In genomic region chr16:4769306-4769638, GRCh38 we compare ENCODE assay signal across 12 cellular contexts. TPM values are rescaled to one million over a fixed set of nuclear protein-coding genes. Genes with fewer than 3 reads are reported as not detected.
DNase-seq lines count a peak whose midpoint lies in the region; ATAC-seq, FAIRE-seq and TF ChIP-seq lines count a peak whose summit lies in the region.
"Had no signal": no experiment of that assay in that cellular context is flagged by ENCODE, and none has a peak within 500 bp of the region (broad histone marks: within the 10 kb centered on the region; RNA-seq: fewer than 3 reads in every experiment).

No MANE protein-coding gene starts in this region.

- peak overlapping the region; percentile 93 for H3K4me2 ChIP-seq in mammary epithelial cell (ENCODE audit: insufficient read depth, low read depth, low read length)

- BruUV-seq in mammary epithelial cell (replicated peaks; lab: Mats Ljungman, UMichigan): no TSS peak

- H3K27me3 ChIP-seq in heart right ventricle: no peaks in the 10 kb centered on the region
- H3K27me3 ChIP-seq in right cardiac atrium (ENCODE audit: control insufficient read depth, insufficient read depth): no peaks in the 10 kb centered on the region
- no peaks in the 10 kb centered on the region for H3K27me3 ChIP-seq in mammary epithelial cell (ENCODE audit: insufficient read depth, low read length)
- no peaks in the 10 kb centered on the region for H3K27me3 ChIP-seq in upper lobe of right lung
- H3K27me3 ChIP-seq in pancreas: no peaks in the 10 kb centered on the region

- peaks cover 23% of the 10 kb centered on the region for H3K79me2 ChIP-seq in mammary epithelial cell (ENCODE audit: insufficient read depth, low read length)

- intact Hi-C loops in heart right ventricle (cut with DNase I): loop anchor here in 3 of 10 donors (5.0 kb wide), 3 partner anchors 33 to 188 kb away; partner anchors contain the start of genes ROGDI (in 3 of the 3), ANKS3 (in 1 of the 3), DNAAF8 (in 1 of the 3) and SEC14L5 (in 1 of the 3)
- intact Hi-C loops in right cardiac atrium (cut with DNase I): no loop called here
- intact Hi-C loops in mammary epithelial cell (cut with micrococcal nuclease): loop anchor here (2.0 to 5.0 kb wide), 2 partner anchors 173 to 188 kb away; no protein-coding TSS in a partner anchor
- intact Hi-C loops in upper lobe of right lung (cut with DNase I): no loop called here
- intact Hi-C loops in pancreas (cut with DNase I): no loop called here

- H3K4me3 ChIP-seq in heart right ventricle (peak overlapping the region in 9 of 10 donors; percentile 42 to 97 (median 82)), right cardiac atrium (ENCODE audit: low read length) (no peak overlapping the region), mammary epithelial cell (replicated peaks in 1 of 3; ENCODE audit: insufficient read depth in 1 of 3, low read depth in 2 of 3, low read length in 3 of 3) (peak overlapping the region in 1 of 3 experiments; percentile 63), mesodermal cell (ENCODE audit: extremely low read depth, insufficient read depth, low read length, poor library complexity, severe bottlenecking) (peak overlapping the region; percentile 42), upper lobe of right lung (peak overlapping the region; percentile 81), pancreas (peak overlapping the region in 2 of 4 donors; percentile 38 to 93)

- peak overlapping the region; percentile 93 for H2AFZ ChIP-seq in mammary epithelial cell (ENCODE audit: low read depth, low read length)

- CTCF ChIA-PET in mammary epithelial cell (lab: Charles Lee; ENCODE audit: low non-redundant PET): no interaction called here

- H3K27ac ChIP-seq in heart right ventricle (peak overlapping the region in 8 of 10 donors; percentile 84 to 93 (median 90)), right cardiac atrium (ENCODE audit: low read length) (no peak overlapping the region), mammary epithelial cell (ENCODE audit: insufficient read depth, low read depth, low read length) (no peak overlapping the region), mesodermal cell (ENCODE audit: low read depth, low read length, severe bottlenecking) (no peak overlapping the region), upper lobe of right lung (no peak overlapping the region), pancreas (peak overlapping the region in 1 of 4 donors; percentile 87)

- WGBS in heart right ventricle, 2 donors: 63 to 66% methylated on average over 7 of the region's 7 CpGs
- WGBS in right cardiac atrium: 57% methylated on average over 7 of the region's 7 CpGs
- WGBS in mammary epithelial cell (ENCODE audit: low coverage, missing lambda C conversion rate): 42% methylated on average over 7 of the region's 7 CpGs
- WGBS in mesodermal cell (ENCODE audit: insufficient coverage in 2 of 2), 2 experiments: 96 to 97% methylated on average over 7 of the region's 7 CpGs
- 43 to 44% methylated on average over 7 of the region's 7 CpGs for WGBS in pancreas, 2 donors

- no peaks in the 10 kb centered on the region for H4K20me1 ChIP-seq in mammary epithelial cell (ENCODE audit: insufficient read depth, low read length)

- ATAC-seq in heart right ventricle: no peak
- ATAC-seq in right cardiac atrium: no peak
- ATAC-seq in upper lobe of right lung: no peak
- no peak for ATAC-seq in HG03565 (IDR thresholded peaks at IDR 0.05; ENCODE audit: unreplicated experiment)
- no peak for ATAC-seq in pancreas

- FAIRE-seq in pancreas (lab: Jason Lieb, UNC): no peak
- FAIRE-seq: D721Med had no signal

- H3K9me3 ChIP-seq in heart right ventricle (no peaks in the 10 kb centered on the region), right cardiac atrium (ENCODE audit: control insufficient read depth, low read length) (no peaks in the 10 kb centered on the region), mammary epithelial cell (replicated peaks; ENCODE audit: insufficient read depth, low read length) (no peaks in the 10 kb centered on the region), mesodermal cell (ENCODE audit: control insufficient read depth, low read length) (no peaks in the 10 kb centered on the region), upper lobe of right lung (no peaks in the 10 kb centered on the region), pancreas (no peaks in the 10 kb centered on the region)

- no peak overlapping the region for H3K9ac ChIP-seq in mammary epithelial cell (ENCODE audit: insufficient read depth, low read length)

- dilution Hi-C loops in mammary epithelial cell (cut with HindIII; ENCODE audit: low sequenced_read_pairs): loop anchor here (5.0 kb wide), 3 partner anchors 63 to 93 kb away; no protein-coding TSS in a partner anchor

- H3K4me1 ChIP-seq in heart right ventricle (peaks cover 12 to 35% (median 32%) of the 10 kb centered on the region in 9 donors), right cardiac atrium (ENCODE audit: control insufficient read depth, insufficient read depth, low read length) (peaks cover 2% of the 10 kb centered on the region), mammary epithelial cell (ENCODE audit: insufficient read depth, low read length) (peaks cover 14% of the 10 kb centered on the region), mesodermal cell (ENCODE audit: control insufficient read depth, insufficient read depth, low read length, poor library complexity, severe bottlenecking) (peaks cover 11% of the 10 kb centered on the region), upper lobe of right lung (peaks cover 28% of the 10 kb centered on the region), pancreas (peaks cover 0 to 18% (median 12%) of the 10 kb centered on the region in 3 donors)

- in situ Hi-C loops in mammary epithelial cell (cut with MboI; ENCODE audit: low sequenced_read_pairs in 2 of 2): no loop called here

- peaks cover 0 to 12% (median 0%) of the 10 kb centered on the region in 9 donors for H3K36me3 ChIP-seq in heart right ventricle
- H3K36me3 ChIP-seq in mammary epithelial cell (ENCODE audit: insufficient read depth, low read length): peaks cover 3% of the 10 kb centered on the region
- H3K36me3 ChIP-seq in mesodermal cell (ENCODE audit: control insufficient read depth, insufficient read depth, low read length): peaks cover 14% of the 10 kb centered on the region
- no peaks in the 10 kb centered on the region for H3K36me3 ChIP-seq in upper lobe of right lung
- no peaks in the 10 kb centered on the region for H3K36me3 ChIP-seq in pancreas

- TF ChIP-seq CTCF in heart right ventricle (IDR thresholded peaks at IDR 0.05) (no peak), mammary epithelial cell (conservative IDR thresholded peaks at IDR 0.05 in 1 of 2, IDR thresholded peaks at IDR 0.05 in 1 of 2; ENCODE audit: extremely low read depth in 1 of 2, insufficient read depth in 1 of 2, low read depth in 1 of 2, low read length in 2 of 2) (no peak), upper lobe of right lung (IDR thresholded peaks at IDR 0.05) (no peak), pancreas (IDR thresholded peaks at IDR 0.05) (no peak)

- DNase-seq in heart right ventricle (no peak), right cardiac atrium (no peak), mammary epithelial cell (no peak), upper lobe of right lung (no peak), pancreas (no peak)
- no peak for DNase-seq in activated CD4-positive, alpha-beta T cell treated with anti-CD3 and anti-CD28 coated beads for 48 hours

RNA-seq across cellular contexts. Expression of gene ZNF500, which starts 2.3 kb away (rescaled TPM):
- 1 to 10 TPM; 4.3 to 9.9 (median 8.1) TPM for total RNA-seq in heart right ventricle
- 10 to 100 TPM in 1 of 2 donors, 1 to 10 TPM in 1; 3.8 to 10.5 TPM for polyA plus RNA-seq in heart right ventricle
- 10 to 100 TPM in 1 of 4 donors, 1 to 10 TPM in 3; 6.8 to 10.7 (median 8.6) TPM for total RNA-seq in right cardiac atrium
- 7.2 TPM for polyA plus RNA-seq in right cardiac atrium
- 10 to 100 TPM; 13.0 to 14.2 TPM for total RNA-seq in mammary epithelial cell
- polyA plus RNA-seq in mammary epithelial cell: 4.0 TPM
- 7.9 TPM for polyA minus RNA-seq in mammary epithelial cell
- 7.6 TPM for polyA plus RNA-seq in mesodermal cell (2013, experiment 1 of 2)
- polyA plus RNA-seq in mesodermal cell (2013, experiment 2 of 2): 7.0 TPM
- 15.7 TPM for total RNA-seq in upper lobe of right lung
- total RNA-seq in pancreas: 10 to 100 TPM in 1 of 6 donors, 1 to 10 TPM in 5; 5.5 to 10.0 (median 7.2) TPM
- polyA plus RNA-seq in pancreas: 10 to 100 TPM in 1 of 2 donors, 1 to 10 TPM in 1; 6.5 to 14.1 TPM

RNA-seq across cellular contexts. Expression of gene SEPTIN12, which starts 18.9 kb away (rescaled TPM):
- total RNA-seq in heart right ventricle: 1 to 10 TPM in 1 of 10 donors, not detected in 9; 1.3 TPM
- not detected for polyA plus RNA-seq in heart right ventricle
- under 1 TPM in 1 of 4 donors, not detected in 3; 0.64 TPM for total RNA-seq in right cardiac atrium
- not detected for polyA plus RNA-seq in right cardiac atrium
- total RNA-seq in mammary epithelial cell: not detected
- not detected for polyA plus RNA-seq in mammary epithelial cell
- not detected for polyA minus RNA-seq in mammary epithelial cell
- not detected for polyA plus RNA-seq in mesodermal cell (2013, experiment 1 of 2)
- polyA plus RNA-seq in mesodermal cell (2013, experiment 2 of 2): not detected
- not detected for total RNA-seq in upper lobe of right lung
- not detected for total RNA-seq in pancreas
- polyA plus RNA-seq in pancreas: 1 to 10 TPM in 1 of 2 donors, not detected in 1; 1.4 TPM
- total RNA-seq: activated T-helper 2 cell treated with anti-CD3 and anti-CD28 coated beads, Interferon-gamma antibody, Interleukin-2, Interleukin-4, amounts not matched to agents 10 μg/mL and 5 μg/mL and 100 μg/mL, durations not matched to agents 14 hours and 24 hours and 36 hours; lung; urinary bladder had no signal
- polyA plus RNA-seq: lung, urinary bladder had no signal

RNA-seq across cellular contexts. Expression of gene SMIM22, which starts 25.9 kb away (rescaled TPM):
- total RNA-seq in heart right ventricle: not detected
- under 1 TPM in 1 of 2 donors, not detected in 1; 0.73 TPM for polyA plus RNA-seq in heart right ventricle
- total RNA-seq in right cardiac atrium: not detected
- not detected for polyA plus RNA-seq in right cardiac atrium
- 1 to 10 TPM in 1 of 2 donors, not detected in 1; 1.0 TPM for total RNA-seq in mammary epithelial cell
- 3.4 TPM for polyA plus RNA-seq in mammary epithelial cell
- not detected for polyA minus RNA-seq in mammary epithelial cell
- polyA plus RNA-seq in mesodermal cell (2013, experiment 1 of 2): not detected
- polyA plus RNA-seq in mesodermal cell (2013, experiment 2 of 2): not detected
- total RNA-seq in upper lobe of right lung: 23.3 TPM
- 10 to 100 TPM; 49.2 to 69.1 (median 63.2) TPM for total RNA-seq in pancreas
- polyA plus RNA-seq in pancreas: 100 to 1,000 TPM; 176 to 367 TPM
- total RNA-seq: activated T-helper 2 cell treated with anti-CD3 and anti-CD28 coated beads, Interferon-gamma antibody, Interleukin-2, Interleukin-4, amounts not matched to agents 10 μg/mL and 5 μg/mL and 100 μg/mL, durations not matched to agents 14 hours and 24 hours and 36 hours had no signal

RNA-seq across cellular contexts. Expression of gene ROGDI, which starts 33.2 kb away (rescaled TPM):
- total RNA-seq in heart right ventricle (100 to 1,000 TPM in 4 of 10 donors, 10 to 100 TPM in 6; 77.6 to 123 (median 96.9) TPM), right cardiac atrium (10 to 100 TPM; 55.0 to 76.4 (median 65.3) TPM), mammary epithelial cell (10 to 100 TPM; 27.0 to 33.8 TPM), upper lobe of right lung (21.8 TPM), pancreas (10 to 100 TPM; 12.3 to 18.3 (median 13.0) TPM)
- polyA plus RNA-seq in heart right ventricle (100 to 1,000 TPM in 1 of 2 donors, 10 to 100 TPM in 1; 44.1 to 148 TPM), right cardiac atrium (86.3 TPM), mammary epithelial cell (24.5 TPM), pancreas (10 to 100 TPM; 55.0 to 63.0 TPM)
- 17.8 TPM for polyA minus RNA-seq in mammary epithelial cell
- polyA plus RNA-seq in mesodermal cell (2013, experiment 1 of 2): 21.3 TPM
- polyA plus RNA-seq in mesodermal cell (2013, experiment 2 of 2): 19.6 TPM

RNA-seq across cellular contexts. Expression of gene DNAAF8, which starts 34.9 kb away (rescaled TPM):
- 1 to 10 TPM in 4 of 10 donors, under 1 TPM in 4, not detected in 2; 0.32 to 1.9 (median 1.1) TPM for total RNA-seq in heart right ventricle
- polyA plus RNA-seq in heart right ventricle: 1 to 10 TPM; 1.1 to 1.3 TPM
- total RNA-seq in right cardiac atrium: under 1 TPM in 3 of 4 donors, not detected in 1; 0.28 to 0.49 (median 0.38) TPM
- 1.3 TPM for polyA plus RNA-seq in right cardiac atrium
- under 1 TPM; 0.17 to 0.71 TPM for total RNA-seq in mammary epithelial cell
- polyA plus RNA-seq in mammary epithelial cell: 0.51 TPM
- polyA minus RNA-seq in mammary epithelial cell: not detected
- 0.26 TPM for polyA plus RNA-seq in mesodermal cell (2013, experiment 1 of 2)
- polyA plus RNA-seq in mesodermal cell (2013, experiment 2 of 2): 0.71 TPM
- total RNA-seq in upper lobe of right lung: 0.58 TPM
- total RNA-seq in pancreas: 1 to 10 TPM in 1 of 6 donors, under 1 TPM in 5; 0.23 to 1.0 (median 0.58) TPM
- polyA plus RNA-seq in pancreas: 1 to 10 TPM in 1 of 2 donors, under 1 TPM in 1; 0.52 to 1.0 TPM

Comparison
In these comparisons a context has a peak if more than half of its experiments do, and no peak if none do; other contexts are left out.
1. H3K27ac ChIP-seq: peak in heart right ventricle (8 of 10); none in right cardiac atrium (single experiment), mammary epithelial cell (single experiment), mesodermal cell (single experiment) and upper lobe of right lung (single experiment).
2. RNA of gene SMIM22, which starts 25.9 kb away (total RNA-seq): 49.2 to 69.1 TPM in pancreas and 23.3 TPM in upper lobe of right lung (single experiment); 1.0 TPM in mammary epithelial cell, not detected in heart right ventricle and not detected in right cardiac atrium; every median in the first group is over 10 times any median in the second.